15 cellular contexts compared by ENCODE assay signal in the genomic region with DNA sequence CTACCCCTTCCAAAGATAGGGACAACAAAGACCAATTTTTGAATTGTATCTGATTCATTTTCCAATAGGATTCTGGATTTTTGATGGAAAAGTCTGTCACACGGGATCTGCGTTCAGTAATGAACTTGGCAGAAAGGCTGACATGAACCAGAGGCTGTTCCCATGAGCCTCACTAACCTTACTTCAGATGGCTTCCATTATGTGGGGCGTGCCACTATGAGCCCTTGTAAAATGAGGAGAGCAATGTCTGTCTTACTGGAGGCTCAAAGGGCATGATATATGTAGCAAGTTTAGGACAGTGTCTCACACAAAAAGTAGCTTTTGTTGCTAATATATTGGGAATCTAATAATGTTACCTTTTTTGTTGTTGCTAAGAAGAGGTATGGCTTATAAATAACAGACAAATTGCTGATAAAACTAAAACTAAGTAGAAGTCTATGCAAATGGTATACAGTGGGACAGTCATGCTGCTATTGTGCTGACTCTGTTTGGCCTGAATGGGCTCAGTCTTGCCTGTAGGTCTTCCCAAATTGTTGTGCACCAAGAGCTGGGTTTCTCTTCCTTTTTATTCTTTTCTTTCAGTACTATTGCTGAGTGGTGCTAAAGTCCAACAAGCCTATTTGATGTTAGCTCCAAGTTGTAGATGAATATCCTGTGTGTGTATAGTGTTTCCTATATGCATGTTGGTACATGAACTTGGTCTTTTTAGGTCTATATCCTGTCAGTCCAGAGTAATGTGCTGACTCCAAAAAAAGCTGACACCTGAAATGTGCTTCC.
"Had no signal": no experiment of that assay in that cellular context is flagged by ENCODE, and none has a peak within 500 bp of the region (broad histone marks: within the 10 kb centered on the region; RNA-seq: fewer than 3 reads in every experiment).

No MANE protein-coding gene starts in this region.

- H3K4me3 ChIP-seq: dorsolateral prefrontal cortex, heart right ventricle, prostate gland had no signal

- DNase-seq: activated CD4-positive, alpha-beta T cell treated with anti-CD3 and anti-CD28 coated beads, Interleukin-2, amount 50 U/mL, for 4 hours; activated gamma-delta T cell; amniotic stem cell; caudate nucleus; dorsolateral prefrontal cortex; erythroblast; heart right ventricle; immature natural killer cell; mesendoderm; naive thymus-derived CD8-positive, alpha-beta T cell; right cardiac atrium; T-helper 2 cell; trophoblast cell had no signal

- H3K27me3 ChIP-seq: dorsolateral prefrontal cortex, heart right ventricle had no signal

- ATAC-seq: activated naive CD4-positive, alpha-beta T cell treated with anti-CD3 and anti-CD28 coated beads, Interleukin-2, amount 50 U/mL, for 72 hours; heart right ventricle; naive thymus-derived CD8-positive, alpha-beta T cell; right cardiac atrium had no signal

- H3K27ac ChIP-seq: dorsolateral prefrontal cortex, heart right ventricle, prostate gland had no signal

- H3K36me3 ChIP-seq: heart right ventricle, prostate gland had no signal

- H3K9me3 ChIP-seq: prostate gland had no signal

- H3K4me1 ChIP-seq: heart right ventricle, prostate gland had no signal
